In the genomic region with DNA sequence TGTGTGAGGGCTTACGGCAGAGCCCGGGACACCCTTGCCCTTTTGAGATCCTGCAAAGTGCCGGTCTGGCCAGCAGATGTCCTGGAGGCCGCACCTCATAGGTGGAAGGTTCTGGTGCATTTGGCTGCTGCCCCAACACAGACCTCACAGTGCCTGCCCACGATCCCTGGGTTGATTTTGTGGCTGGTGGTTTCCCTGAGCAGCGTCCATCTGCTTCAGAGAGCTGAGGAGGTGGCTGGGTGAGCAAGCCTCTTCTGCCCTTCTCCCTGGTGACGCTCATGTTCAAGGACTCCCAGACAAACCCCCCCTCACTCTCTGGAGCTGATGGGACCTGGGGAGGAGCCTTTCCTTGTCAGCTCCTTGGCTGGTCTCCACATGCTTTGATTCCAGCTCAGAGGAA, we compare ENCODE assay signal across 27 cellular contexts. TPM values are rescaled to one million over a fixed set of nuclear protein-coding genes. Genes with fewer than 3 reads are reported as not detected.
DNase-seq lines count a peak whose midpoint lies in the region; ATAC-seq, FAIRE-seq and TF ChIP-seq lines count a peak whose summit lies in the region.
"Had no signal": no experiment of that assay in that cellular context is flagged by ENCODE, and none has a peak within 500 bp of the region (broad histone marks: within the 10 kb centered on the region; RNA-seq: fewer than 3 reads in every experiment).

No MANE protein-coding gene starts in this region.

- CTCF ChIA-PET in A549 (lab: Yijun Ruan, JAX) (interaction anchor here (0.9 to 2.7 kb wide), 7 partner anchors 11 to 1148 kb away, joined by 3 to 11 read pairs (median 4); a partner anchor contains a TSS), WTC11 (lab: Charles Lee) (interaction anchor here (0.8 to 1.4 kb wide), 5 partner anchors 18 to 184 kb away, joined by 3 to 6 read pairs (median 5); a partner anchor contains a TSS)

- TF ChIP-seq POLR2A in A549 (IDR thresholded peaks at IDR 0.05; ENCODE audit: low read length), result no peak

- 89% methylated on average over 4 of the region's 7 CpGs for WGBS in A549 (ENCODE audit: missing lambda C conversion rate)
- 55% methylated on average over 7 of the region's 7 CpGs for WGBS in right cardiac atrium

- intact Hi-C loops in right cardiac atrium (cut with DNase I), result loop anchor here in 1 of 4 donors (10.0 kb wide), 1 partner anchor 122 kb away; no protein-coding TSS in a partner anchor

- no peaks in the 10 kb centered on the region for H3K9me3 Mint-ChIP-seq in WTC11
- H3K9me3 Mint-ChIP-seq: activated naive CD8-positive, alpha-beta T cell treated with anti-CD3 and anti-CD28 coated beads for 36 hours; mesothelial cell of epicardium; naive thymus-derived CD4-positive, alpha-beta T cell had no signal

- H3K9me3 ChIP-seq in A549, result no peaks in the 10 kb centered on the region
- no peaks in the 10 kb centered on the region for H3K9me3 ChIP-seq in right cardiac atrium (ENCODE audit: control insufficient read depth, low read length)
- H3K9me3 ChIP-seq: left lung, MG63, psoas muscle, thoracic aorta had no signal

- H3K27ac Mint-ChIP-seq in WTC11, result no peak overlapping the region
- H3K27ac Mint-ChIP-seq: activated CD8-positive, alpha-beta T cell treated with anti-CD3 and anti-CD28 coated beads, Interleukin-2, amount 10 ng/mL, durations not matched to agents 7 days and 5 days; activated naive CD8-positive, alpha-beta T cell treated with anti-CD3 and anti-CD28 coated beads for 36 hours; CD4-positive, CD25-positive, alpha-beta regulatory T cell; mesothelial cell of epicardium had no signal

- H3K4me3 ChIP-seq in A549 (no peak overlapping the region), fibroblast of mammary gland (ENCODE audit: control insufficient read depth, low read depth, low read length) (no peak overlapping the region), right cardiac atrium (ENCODE audit: low read length) (no peak overlapping the region)
- H3K4me3 ChIP-seq: K562, left lung, MG63, psoas muscle, SK-N-MC, thoracic aorta had no signal

- no peak overlapping the region for H3K4me2 ChIP-seq in A549

- H3K4me3 Mint-ChIP-seq in WTC11, result no peak overlapping the region
- H3K4me3 Mint-ChIP-seq: activated CD8-positive, alpha-beta T cell treated with anti-CD3 and anti-CD28 coated beads, Interleukin-2, amount 10 ng/mL, durations not matched to agents 7 days and 5 days; activated naive CD8-positive, alpha-beta T cell treated with anti-CD3 and anti-CD28 coated beads for 36 hours; CD4-positive, CD25-positive, alpha-beta regulatory T cell; mesothelial cell of epicardium; naive thymus-derived CD4-positive, alpha-beta T cell had no signal

- no peak for FAIRE-seq in A549 (lab: Jason Lieb, UNC)

- peaks cover 12% of the 10 kb centered on the region; the same call in 1 of the 2 replicates for H3K36me3 Mint-ChIP-seq in WTC11

- ATAC-seq in A549, result peak; percentile 40 to 43; a peak in 2 of 6 replicates
- ATAC-seq in WTC11, result peak; percentile 72
- peak; percentile 32 to 52 for ATAC-seq in right cardiac atrium
- no peak for ATAC-seq in GM18861 (IDR thresholded peaks at IDR 0.05; ENCODE audit: unreplicated experiment)
- ATAC-seq: activated CD8-positive, alpha-beta T cell treated with anti-CD3 and anti-CD28 coated beads, Interleukin-2, amount 10 ng/mL, durations not matched to agents 7 days and 5 days; foreskin keratinocyte; HCT116; K562; left lung; naive thymus-derived CD4-positive, alpha-beta T cell; psoas muscle; stimulated activated naive CD8-positive, alpha-beta T cell treated with anti-CD3 and anti-CD28 coated beads, Interleukin-15, Interleukin-2, amounts not matched to agents 100 U/mL and 50 U/mL, for 24 hours had no signal

- TF ChIP-seq RAD21 in A549 (conservative IDR thresholded peaks at IDR 0.05 in 1 of 2, IDR thresholded peaks at IDR 0.05 in 1 of 2), result no peak

- no peaks in the 10 kb centered on the region for H3K4me1 ChIP-seq in A549
- H3K4me1 ChIP-seq in right cardiac atrium (ENCODE audit: control insufficient read depth, insufficient read depth, low read length), result peaks cover 4% of the 10 kb centered on the region
- H3K4me1 ChIP-seq: foreskin keratinocyte, left lung, psoas muscle had no signal

- no peaks in the 10 kb centered on the region for H3K27me3 ChIP-seq in right cardiac atrium (ENCODE audit: control insufficient read depth, insufficient read depth)
- H3K27me3 ChIP-seq: foreskin keratinocyte, left lung, MG63 had no signal

- no peak for TF ChIP-seq CTCF in A549 (IDR thresholded peaks at IDR 0.05)
- TF ChIP-seq CTCF in WTC11 (IDR thresholded peaks at IDR 0.05), result no peak
- TF ChIP-seq CTCF in fibroblast of mammary gland (conservative IDR thresholded peaks at IDR 0.05; ENCODE audit: control insufficient read depth, insufficient read depth, low read depth, low read length), result no peak

- H3K27ac ChIP-seq in A549 (no peak overlapping the region), right cardiac atrium (ENCODE audit: low read length) (peak overlapping the region; percentile 65)
- H3K27ac ChIP-seq: foreskin keratinocyte, left lung, psoas muscle, SK-N-MC, thoracic aorta had no signal

- POLR2A ChIA-PET in A549 (lab: Yijun Ruan, JAX), result no interaction called here
- POLR2A ChIA-PET in WTC11 (lab: Charles Lee), result no interaction called here

- no peaks in the 10 kb centered on the region for H3K4me1 Mint-ChIP-seq in WTC11
- H3K4me1 Mint-ChIP-seq: activated naive CD8-positive, alpha-beta T cell treated with anti-CD3 and anti-CD28 coated beads for 36 hours had no signal

- no peak for TF ChIP-seq EP300 in A549 (IDR thresholded peaks at IDR 0.05)

- DNase-seq in A549 (ENCODE audit: low read depth in 1 of 2, low spot score in 1 of 2) (no peak), WTC11 (ENCODE audit: low spot score) (peak; percentile 22), fibroblast of mammary gland (ENCODE audit: low read depth) (peak; percentile 42), right cardiac atrium (peak in 1 of 3 donors; percentile 63), HCEC 1CT (no peak), SIG-M5 treated with dmso at 0.1 percent for 504 hours (lab: John Stamatoyannopoulos, UW; ENCODE audit: unreplicated experiment) (no peak), DMS53 treated with DMSO at 0.1 percent for 48 hours (lab: John Stamatoyannopoulos, UW; ENCODE audit: unreplicated experiment) (no peak)
- DNase-seq: 8988T; activated CD8-positive, alpha-beta T cell treated with anti-CD3 and anti-CD28 coated beads, Interleukin-2, amount 10 ng/mL, durations not matched to agents 7 days and 5 days; activated naive CD8-positive, alpha-beta T cell treated with anti-CD3 and anti-CD28 coated beads for 36 hours; CD4-positive, CD25-positive, alpha-beta regulatory T cell; foreskin keratinocyte; left lung; MG63; naive thymus-derived CD4-positive, alpha-beta T cell; NCI-H2081; NCI-H226; NCI-H774; nucleus accumbens; psoas muscle; stimulated activated naive CD8-positive, alpha-beta T cell treated with anti-CD3 and anti-CD28 coated beads, Interleukin-15, Interleukin-2, amounts not matched to agents 100 U/mL and 50 U/mL, for 24 hours had no signal

- no peaks in the 10 kb centered on the region for H3K27me3 Mint-ChIP-seq in WTC11 (ENCODE audit: low read depth)
- H3K27me3 Mint-ChIP-seq: activated naive CD8-positive, alpha-beta T cell treated with anti-CD3 and anti-CD28 coated beads for 36 hours; CD4-positive, CD25-positive, alpha-beta regulatory T cell; naive thymus-derived CD4-positive, alpha-beta T cell had no signal

TF ChIP-seq in A549, 52 proteins besides CTCF, POLR2A, EP300 and RAD21 (continues in another document):
- TF ChIP-seq GATA3 (IDR thresholded peaks at IDR 0.05; ENCODE audit: borderline replicate concordance) (no peak), EHF (CRISPR knock-in tag; IDR thresholded peaks at IDR 0.05) (no peak), NR3C1 (IDR thresholded peaks at IDR 0.05) (no peak), TFCP2L1 (CRISPR knock-in tag; IDR thresholded peaks at IDR 0.05) (no peak), TP53 (CRISPR knock-in tag; IDR thresholded peaks at IDR 0.05) (no peak), CEBPB (IDR thresholded peaks at IDR 0.05) (no peak), POLR2AphosphoS2 (conservative IDR thresholded peaks at IDR 0.05; ENCODE audit: low read length) (no peak)
- TF ChIP-seq, protein P1, sequence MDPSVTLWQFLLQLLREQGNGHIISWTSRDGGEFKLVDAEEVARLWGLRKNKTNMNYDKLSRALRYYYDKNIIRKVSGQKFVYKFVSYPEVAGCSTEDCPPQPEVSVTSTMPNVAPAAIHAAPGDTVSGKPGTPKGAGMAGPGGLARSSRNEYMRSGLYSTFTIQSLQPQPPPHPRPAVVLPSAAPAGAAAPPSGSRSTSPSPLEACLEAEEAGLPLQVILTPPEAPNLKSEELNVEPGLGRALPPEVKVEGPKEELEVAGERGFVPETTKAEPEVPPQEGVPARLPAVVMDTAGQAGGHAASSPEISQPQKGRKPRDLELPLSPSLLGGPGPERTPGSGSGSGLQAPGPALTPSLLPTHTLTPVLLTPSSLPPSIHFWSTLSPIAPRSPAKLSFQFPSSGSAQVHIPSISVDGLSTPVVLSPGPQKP (IDR thresholded peaks at IDR 0.05; ENCODE audit: low read depth, low read length), result no peak

TF ChIP-seq in WTC11, 78 proteins besides CTCF, POLR2A, EP300 and RAD21 (continues in another document):
- TF ChIP-seq TP53 (CRISPR knock-in tag; IDR thresholded peaks at IDR 0.05), result no peak

RNA-seq across cellular contexts. Expression of a gene that starts 18.9 kb away (rescaled TPM):
- polyA plus RNA-seq in A549 (2011; rRNA removed), result 22.1 and 26.7 TPM in 2 replicates
- 17.7 and 19.0 TPM in 2 replicates for polyA plus RNA-seq in A549 (2012; cell fraction: cytosol; rRNA removed)
- polyA plus RNA-seq in A549 (2012; cell fraction: nucleus; rRNA removed), result 12.7 and 19.5 TPM in 2 replicates
- polyA plus RNA-seq in A549 (2017; fragmentation: RNase III; extraction: RNeasy Plus Mini Kit Qiagen cat#74134 plus additional on column Dnase treatment), result 15.8 to 17.3 TPM (median 16.7 TPM) in 3 replicates
- polyA minus RNA-seq in A549 (2011; rRNA and poly(A)+ RNA removed), result 11.7 and 13.4 TPM in 2 replicates
- total RNA-seq in WTC11 (2021), result 11.3 to 15.4 TPM (median 12.4 TPM) in 3 replicates
- 10 to 100 TPM in 3 of 4 donors, 1 to 10 TPM in 1; 8.7 to 13.1 (median 11.0) TPM for total RNA-seq in right cardiac atrium
- polyA plus RNA-seq in right cardiac atrium, result 12.1 TPM

Comparison
In these comparisons a context has a peak if more than half of its experiments do, and no peak if none do; other contexts are left out.
1. DNase-seq: peak in WTC11 (single experiment) and fibroblast of mammary gland (single experiment); none in A549 (0 of 2), HCEC 1CT (single experiment), SIG-M5 treated with dmso at 0.1 percent for 504 hours (single experiment) and DMS53 treated with DMSO at 0.1 percent for 48 hours (single experiment).